In the genomic region with DNA sequence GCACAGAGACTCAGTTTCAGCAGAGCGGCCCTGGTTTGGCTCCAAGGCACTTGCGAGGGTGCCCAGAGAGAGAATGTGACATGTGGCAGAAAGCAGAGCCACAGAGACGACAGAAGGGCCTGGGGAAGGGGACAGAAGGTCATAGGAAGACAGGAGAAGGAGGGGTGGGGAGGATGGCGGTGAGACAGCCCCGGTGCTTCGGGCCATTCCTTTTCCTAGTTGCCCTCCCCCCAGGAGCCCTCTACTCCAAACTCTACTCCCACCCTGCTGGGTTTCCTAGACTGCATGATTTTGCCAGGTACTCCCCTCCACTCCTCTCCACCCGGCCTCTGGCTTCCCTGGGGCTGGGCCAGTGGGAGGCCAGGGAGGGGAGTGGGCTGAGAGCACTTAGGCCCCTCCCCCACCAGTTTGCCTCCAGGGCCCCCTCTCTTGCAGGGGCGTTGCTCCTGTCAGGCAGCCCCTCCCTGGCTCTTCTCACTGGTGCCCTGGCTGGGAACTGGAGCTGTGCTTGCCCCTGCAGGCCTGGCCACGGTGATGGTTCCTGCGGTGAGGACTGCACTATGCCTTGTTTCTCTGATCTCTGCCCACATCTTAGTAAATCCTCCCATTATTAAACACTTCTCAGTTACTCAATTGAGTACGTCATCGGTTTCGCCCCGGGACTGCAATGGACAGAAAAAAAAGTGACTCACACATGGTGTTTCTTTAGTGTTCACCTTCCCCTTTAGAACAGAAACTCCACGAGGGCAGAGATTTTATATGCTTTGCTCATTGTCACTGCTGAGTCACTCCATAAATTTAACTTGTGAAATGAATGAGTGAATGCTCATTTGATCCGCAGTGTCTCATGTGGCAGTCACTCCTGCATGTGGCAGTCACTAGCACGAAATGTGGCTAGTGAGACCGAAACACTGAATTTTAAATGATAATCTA, we compare ENCODE assay signal across 1 cellular context.
TF ChIP-seq lines count a peak whose summit lies in the region.

No MANE protein-coding gene starts in this region.

TF ChIP-seq in HepG2, 621 proteins besides CTCF, POLR2A, EP300 and RAD21 (continued from another document and continues in another):
- TF ChIP-seq, protein P1, sequence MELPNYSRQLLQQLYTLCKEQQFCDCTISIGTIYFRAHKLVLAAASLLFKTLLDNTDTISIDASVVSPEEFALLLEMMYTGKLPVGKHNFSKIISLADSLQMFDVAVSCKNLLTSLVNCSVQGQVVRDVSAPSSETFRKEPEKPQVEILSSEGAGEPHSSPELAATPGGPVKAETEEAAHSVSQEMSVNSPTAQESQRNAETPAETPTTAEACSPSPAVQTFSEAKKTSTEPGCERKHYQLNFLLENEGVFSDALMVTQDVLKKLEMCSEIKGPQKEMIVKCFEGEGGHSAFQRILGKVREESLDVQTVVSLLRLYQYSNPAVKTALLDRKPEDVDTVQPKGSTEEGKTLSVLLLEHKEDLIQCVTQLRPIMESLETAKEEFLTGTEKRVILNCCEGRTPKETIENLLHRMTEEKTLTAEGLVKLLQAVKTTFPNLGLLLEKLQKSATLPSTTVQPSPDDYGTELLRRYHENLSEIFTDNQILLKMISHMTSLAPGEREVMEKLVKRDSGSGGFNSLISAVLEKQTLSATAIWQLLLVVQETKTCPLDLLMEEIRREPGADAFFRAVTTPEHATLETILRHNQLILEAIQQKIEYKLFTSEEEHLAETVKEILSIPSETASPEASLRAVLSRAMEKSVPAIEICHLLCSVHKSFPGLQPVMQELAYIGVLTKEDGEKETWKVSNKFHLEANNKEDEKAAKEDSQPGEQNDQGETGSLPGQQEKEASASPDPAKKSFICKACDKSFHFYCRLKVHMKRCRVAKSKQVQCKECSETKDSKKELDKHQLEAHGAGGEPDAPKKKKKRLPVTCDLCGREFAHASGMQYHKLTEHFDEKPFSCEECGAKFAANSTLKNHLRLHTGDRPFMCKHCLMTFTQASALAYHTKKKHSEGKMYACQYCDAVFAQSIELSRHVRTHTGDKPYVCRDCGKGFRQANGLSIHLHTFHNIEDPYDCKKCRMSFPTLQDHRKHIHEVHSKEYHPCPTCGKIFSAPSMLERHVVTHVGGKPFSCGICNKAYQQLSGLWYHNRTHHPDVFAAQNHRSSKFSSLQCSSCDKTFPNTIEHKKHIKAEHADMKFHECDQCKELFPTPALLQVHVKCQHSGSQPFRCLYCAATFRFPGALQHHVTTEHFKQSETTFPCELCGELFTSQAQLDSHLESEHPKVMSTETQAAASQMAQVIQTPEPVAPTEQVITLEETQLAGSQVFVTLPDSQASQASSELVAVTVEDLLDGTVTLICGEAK (IDR thresholded peaks at IDR 0.05): no peak
- TF ChIP-seq, protein P1 (CRISPR knock-in tag; IDR thresholded peaks at IDR 0.05): no peak
- TF ChIP-seq HIVEP1 (CRISPR knock-in tag; IDR thresholded peaks at IDR 0.05) (no peak), HDAC1 (CRISPR knock-in tag; IDR thresholded peaks at IDR 0.05) (no peak), ETV6 (CRISPR knock-in tag; conservative IDR thresholded peaks at IDR 0.05) (no peak), MAZ (IDR thresholded peaks at IDR 0.05; ENCODE audit: borderline replicate concordance, low read depth, low read length) (no peak), MAZ (CRISPR knock-in tag; IDR thresholded peaks at IDR 0.05; ENCODE audit: low read depth) (peak; percentile 33; the same call in 1 of the 2 replicates), SMAD3 (CRISPR knock-in tag; IDR thresholded peaks at IDR 0.05) (no peak), FOXA1 (IDR thresholded peaks at IDR 0.05) (no peak), FOXA1 (CRISPR knock-in tag; IDR thresholded peaks at IDR 0.05) (no peak), ZNF672 (CRISPR knock-in tag; IDR thresholded peaks at IDR 0.05) (no peak), RAD51 (IDR thresholded peaks at IDR 0.05; ENCODE audit: borderline replicate concordance) (no peak), MTF1 (CRISPR knock-in tag; IDR thresholded peaks at IDR 0.05) (no peak), CCDC6 (CRISPR knock-in tag; IDR thresholded peaks at IDR 0.05) (no peak), ZNF644 (CRISPR knock-in tag; IDR thresholded peaks at IDR 0.05; ENCODE audit: low read depth) (no peak), NCOA1 (CRISPR knock-in tag; IDR thresholded peaks at IDR 0.05) (no peak), ZNF709 (CRISPR knock-in tag; IDR thresholded peaks at IDR 0.05) (no peak), FLYWCH1 (CRISPR knock-in tag; IDR thresholded peaks at IDR 0.05) (no peak), ZNF781 (CRISPR knock-in tag; IDR thresholded peaks at IDR 0.05; ENCODE audit: borderline replicate concordance, not compliant biosample characterization) (no peak), FOXC1 (CRISPR knock-in tag; IDR thresholded peaks at IDR 0.05; ENCODE audit: borderline replicate concordance) (0 out of 2 replicates have a peak, but pooled peaks have one; percentile 20), SMYD3 (CRISPR knock-in tag; IDR thresholded peaks at IDR 0.05) (0 out of 2 replicates have a peak, but pooled peaks have one; percentile 49)
- TF ChIP-seq, protein P2, sequence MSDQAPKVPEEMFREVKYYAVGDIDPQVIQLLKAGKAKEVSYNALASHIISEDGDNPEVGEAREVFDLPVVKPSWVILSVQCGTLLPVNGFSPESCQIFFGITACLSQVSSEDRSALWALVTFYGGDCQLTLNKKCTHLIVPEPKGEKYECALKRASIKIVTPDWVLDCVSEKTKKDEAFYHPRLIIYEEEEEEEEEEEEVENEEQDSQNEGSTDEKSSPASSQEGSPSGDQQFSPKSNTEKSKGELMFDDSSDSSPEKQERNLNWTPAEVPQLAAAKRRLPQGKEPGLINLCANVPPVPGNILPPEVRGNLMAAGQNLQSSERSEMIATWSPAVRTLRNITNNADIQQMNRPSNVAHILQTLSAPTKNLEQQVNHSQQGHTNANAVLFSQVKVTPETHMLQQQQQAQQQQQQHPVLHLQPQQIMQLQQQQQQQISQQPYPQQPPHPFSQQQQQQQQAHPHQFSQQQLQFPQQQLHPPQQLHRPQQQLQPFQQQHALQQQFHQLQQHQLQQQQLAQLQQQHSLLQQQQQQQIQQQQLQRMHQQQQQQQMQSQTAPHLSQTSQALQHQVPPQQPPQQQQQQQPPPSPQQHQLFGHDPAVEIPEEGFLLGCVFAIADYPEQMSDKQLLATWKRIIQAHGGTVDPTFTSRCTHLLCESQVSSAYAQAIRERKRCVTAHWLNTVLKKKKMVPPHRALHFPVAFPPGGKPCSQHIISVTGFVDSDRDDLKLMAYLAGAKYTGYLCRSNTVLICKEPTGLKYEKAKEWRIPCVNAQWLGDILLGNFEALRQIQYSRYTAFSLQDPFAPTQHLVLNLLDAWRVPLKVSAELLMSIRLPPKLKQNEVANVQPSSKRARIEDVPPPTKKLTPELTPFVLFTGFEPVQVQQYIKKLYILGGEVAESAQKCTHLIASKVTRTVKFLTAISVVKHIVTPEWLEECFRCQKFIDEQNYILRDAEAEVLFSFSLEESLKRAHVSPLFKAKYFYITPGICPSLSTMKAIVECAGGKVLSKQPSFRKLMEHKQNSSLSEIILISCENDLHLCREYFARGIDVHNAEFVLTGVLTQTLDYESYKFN (CRISPR knock-in tag; conservative IDR thresholded peaks at IDR 0.05): peak; percentile 21; the same call in 1 of the 2 replicates
- TF ChIP-seq, protein P3, sequence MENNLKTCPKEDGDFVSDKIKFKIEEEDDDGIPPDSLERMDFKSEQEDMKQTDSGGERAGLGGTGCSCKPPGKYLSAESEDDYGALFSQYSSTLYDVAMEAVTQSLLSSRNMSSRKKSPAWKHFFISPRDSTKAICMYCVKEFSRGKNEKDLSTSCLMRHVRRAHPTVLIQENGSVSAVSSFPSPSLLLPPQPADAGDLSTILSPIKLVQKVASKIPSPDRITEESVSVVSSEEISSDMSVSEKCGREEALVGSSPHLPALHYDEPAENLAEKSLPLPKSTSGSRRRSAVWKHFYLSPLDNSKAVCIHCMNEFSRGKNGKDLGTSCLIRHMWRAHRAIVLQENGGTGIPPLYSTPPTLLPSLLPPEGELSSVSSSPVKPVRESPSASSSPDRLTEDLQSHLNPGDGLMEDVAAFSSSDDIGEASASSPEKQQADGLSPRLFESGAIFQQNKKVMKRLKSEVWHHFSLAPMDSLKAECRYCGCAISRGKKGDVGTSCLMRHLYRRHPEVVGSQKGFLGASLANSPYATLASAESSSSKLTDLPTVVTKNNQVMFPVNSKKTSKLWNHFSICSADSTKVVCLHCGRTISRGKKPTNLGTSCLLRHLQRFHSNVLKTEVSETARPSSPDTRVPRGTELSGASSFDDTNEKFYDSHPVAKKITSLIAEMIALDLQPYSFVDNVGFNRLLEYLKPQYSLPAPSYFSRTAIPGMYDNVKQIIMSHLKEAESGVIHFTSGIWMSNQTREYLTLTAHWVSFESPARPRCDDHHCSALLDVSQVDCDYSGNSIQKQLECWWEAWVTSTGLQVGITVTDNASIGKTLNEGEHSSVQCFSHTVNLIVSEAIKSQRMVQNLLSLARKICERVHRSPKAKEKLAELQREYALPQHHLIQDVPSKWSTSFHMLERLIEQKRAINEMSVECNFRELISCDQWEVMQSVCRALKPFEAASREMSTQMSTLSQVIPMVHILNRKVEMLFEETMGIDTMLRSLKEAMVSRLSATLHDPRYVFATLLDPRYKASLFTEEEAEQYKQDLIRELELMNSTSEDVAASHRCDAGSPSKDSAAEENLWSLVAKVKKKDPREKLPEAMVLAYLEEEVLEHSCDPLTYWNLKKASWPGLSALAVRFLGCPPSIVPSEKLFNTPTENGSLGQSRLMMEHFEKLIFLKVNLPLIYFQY (CRISPR knock-in tag; IDR thresholded peaks at IDR 0.05; ENCODE audit: borderline replicate concordance): no peak
- TF ChIP-seq, protein P4, sequence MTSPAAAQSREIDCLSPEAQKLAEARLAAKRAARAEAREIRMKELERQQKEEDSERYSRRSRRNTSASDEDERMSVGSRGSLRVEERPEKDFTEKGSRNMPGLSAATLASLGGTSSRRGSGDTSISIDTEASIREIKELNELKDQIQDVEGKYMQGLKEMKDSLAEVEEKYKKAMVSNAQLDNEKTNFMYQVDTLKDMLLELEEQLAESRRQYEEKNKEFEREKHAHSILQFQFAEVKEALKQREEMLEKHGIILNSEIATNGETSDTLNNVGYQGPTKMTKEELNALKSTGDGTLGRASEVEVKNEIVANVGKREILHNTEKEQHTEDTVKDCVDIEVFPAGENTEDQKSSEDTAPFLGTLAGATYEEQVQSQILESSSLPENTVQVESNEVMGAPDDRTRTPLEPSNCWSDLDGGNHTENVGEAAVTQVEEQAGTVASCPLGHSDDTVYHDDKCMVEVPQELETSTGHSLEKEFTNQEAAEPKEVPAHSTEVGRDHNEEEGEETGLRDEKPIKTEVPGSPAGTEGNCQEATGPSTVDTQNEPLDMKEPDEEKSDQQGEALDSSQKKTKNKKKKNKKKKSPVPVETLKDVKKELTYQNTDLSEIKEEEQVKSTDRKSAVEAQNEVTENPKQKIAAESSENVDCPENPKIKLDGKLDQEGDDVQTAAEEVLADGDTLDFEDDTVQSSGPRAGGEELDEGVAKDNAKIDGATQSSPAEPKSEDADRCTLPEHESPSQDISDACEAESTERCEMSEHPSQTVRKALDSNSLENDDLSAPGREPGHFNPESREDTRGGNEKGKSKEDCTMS (CRISPR knock-in tag; conservative IDR thresholded peaks at IDR 0.05): no peak
- TF ChIP-seq, protein P5, sequence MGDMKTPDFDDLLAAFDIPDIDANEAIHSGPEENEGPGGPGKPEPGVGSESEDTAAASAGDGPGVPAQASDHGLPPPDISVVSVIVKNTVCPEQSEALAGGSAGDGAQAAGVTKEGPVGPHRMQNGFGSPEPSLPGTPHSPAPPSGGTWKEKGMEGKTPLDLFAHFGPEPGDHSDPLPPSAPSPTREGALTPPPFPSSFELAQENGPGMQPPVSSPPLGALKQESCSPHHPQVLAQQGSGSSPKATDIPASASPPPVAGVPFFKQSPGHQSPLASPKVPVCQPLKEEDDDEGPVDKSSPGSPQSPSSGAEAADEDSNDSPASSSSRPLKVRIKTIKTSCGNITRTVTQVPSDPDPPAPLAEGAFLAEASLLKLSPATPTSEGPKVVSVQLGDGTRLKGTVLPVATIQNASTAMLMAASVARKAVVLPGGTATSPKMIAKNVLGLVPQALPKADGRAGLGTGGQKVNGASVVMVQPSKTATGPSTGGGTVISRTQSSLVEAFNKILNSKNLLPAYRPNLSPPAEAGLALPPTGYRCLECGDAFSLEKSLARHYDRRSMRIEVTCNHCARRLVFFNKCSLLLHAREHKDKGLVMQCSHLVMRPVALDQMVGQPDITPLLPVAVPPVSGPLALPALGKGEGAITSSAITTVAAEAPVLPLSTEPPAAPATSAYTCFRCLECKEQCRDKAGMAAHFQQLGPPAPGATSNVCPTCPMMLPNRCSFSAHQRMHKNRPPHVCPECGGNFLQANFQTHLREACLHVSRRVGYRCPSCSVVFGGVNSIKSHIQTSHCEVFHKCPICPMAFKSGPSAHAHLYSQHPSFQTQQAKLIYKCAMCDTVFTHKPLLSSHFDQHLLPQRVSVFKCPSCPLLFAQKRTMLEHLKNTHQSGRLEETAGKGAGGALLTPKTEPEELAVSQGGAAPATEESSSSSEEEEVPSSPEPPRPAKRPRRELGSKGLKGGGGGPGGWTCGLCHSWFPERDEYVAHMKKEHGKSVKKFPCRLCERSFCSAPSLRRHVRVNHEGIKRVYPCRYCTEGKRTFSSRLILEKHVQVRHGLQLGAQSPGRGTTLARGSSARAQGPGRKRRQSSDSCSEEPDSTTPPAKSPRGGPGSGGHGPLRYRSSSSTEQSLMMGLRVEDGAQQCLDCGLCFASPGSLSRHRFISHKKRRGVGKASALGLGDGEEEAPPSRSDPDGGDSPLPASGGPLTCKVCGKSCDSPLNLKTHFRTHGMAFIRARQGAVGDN (CRISPR knock-in tag; IDR thresholded peaks at IDR 0.05): peak; percentile 69
